In genomic region chr4:72983706-72984105, GRCh38 we compare ENCODE assay signal across 1 cellular context.
TF ChIP-seq lines count a peak whose summit lies in the region.

No MANE protein-coding gene starts in this region.

TF ChIP-seq in GM23338, 12 proteins besides CTCF, POLR2A, EP300 and RAD21 (continued from another document):
- no peak for TF ChIP-seq ZNF462 (CRISPR knock-in tag; IDR thresholded peaks at IDR 0.05)
